12 cellular contexts compared by ENCODE assay signal in the genomic region with DNA sequence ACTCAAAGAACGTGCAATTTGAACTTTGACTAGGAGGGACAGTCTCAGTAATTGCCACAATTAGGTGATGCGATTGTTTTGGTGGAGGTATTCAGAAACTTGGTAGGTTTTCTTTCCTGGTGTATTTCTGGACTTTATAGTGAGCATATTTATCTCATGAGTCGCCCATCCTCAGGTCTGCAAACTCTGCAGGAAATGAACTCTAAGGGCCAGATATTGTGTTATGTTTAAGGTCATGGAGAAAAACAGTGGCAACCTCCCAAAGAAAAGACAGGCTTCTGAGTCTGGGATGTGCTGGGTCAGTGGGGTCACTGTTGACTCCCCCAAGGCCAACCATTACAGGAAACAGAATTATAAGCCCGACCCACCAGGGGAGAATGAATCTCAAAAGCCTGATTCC. TPM values are rescaled to one million over a fixed set of nuclear protein-coding genes. Genes with fewer than 3 reads are reported as not detected.
DNase-seq lines count a peak whose midpoint lies in the region; ATAC-seq, FAIRE-seq and TF ChIP-seq lines count a peak whose summit lies in the region.
"Had no signal": no experiment of that assay in that cellular context is flagged by ENCODE, and none has a peak within 500 bp of the region (broad histone marks: within the 10 kb centered on the region; RNA-seq: fewer than 3 reads in every experiment).

No MANE protein-coding gene starts in this region.

- H3K4me3 ChIP-seq in left ventricle myocardium inferior (no peak overlapping the region), right atrium auricular region (no peak overlapping the region), choroid plexus epithelial cell (ENCODE audit: low read depth, low read length) (no peak overlapping the region), testis (no peak overlapping the region)
- H3K4me3 ChIP-seq: body of pancreas had no signal

- peak; percentile 65 for ATAC-seq in left colon
- no peak for ATAC-seq in GM21723 (IDR thresholded peaks at IDR 0.05; ENCODE audit: unreplicated experiment)
- ATAC-seq: body of pancreas; foreskin keratinocyte; stimulated activated naive B cell treated with anti-CD40 and anti-IgM and Interleukin-4, amounts not matched to agents 10 μg/mL and 1 μg/mL and 100 μg/mL, for 72 hours had no signal

- H3K4me1 ChIP-seq in left ventricle myocardium inferior (peaks cover 26% of the 10 kb centered on the region), right atrium auricular region (no peaks in the 10 kb centered on the region), testis (peaks cover 4% of the 10 kb centered on the region)
- H3K4me1 ChIP-seq: foreskin keratinocyte had no signal

- H3K9me3 ChIP-seq in left ventricle myocardium inferior (replicated peaks) (no peaks in the 10 kb centered on the region), right atrium auricular region (no peaks in the 10 kb centered on the region), testis (no peaks in the 10 kb centered on the region)
- H3K9me3 ChIP-seq: body of pancreas had no signal

- TF ChIP-seq CTCF in left ventricle myocardium inferior (IDR thresholded peaks at IDR 0.05; ENCODE audit: borderline replicate concordance) (no peak), right atrium auricular region (IDR thresholded peaks at IDR 0.05) (no peak), choroid plexus epithelial cell (conservative IDR thresholded peaks at IDR 0.05; ENCODE audit: low read depth, low read length) (no peak), testis (IDR thresholded peaks at IDR 0.05) (no peak)

- DNase-seq in left ventricle myocardium inferior (no peak), right atrium auricular region (ENCODE audit: low spot score) (no peak), choroid plexus epithelial cell (ENCODE audit: low read depth) (peak; percentile 76), left colon (no peak), NCI-H1930 (lab: John Stamatoyannopoulos, UW) (no peak), frontal cortex (ENCODE audit: low spot score in 2 of 2) (no peak), testis (no peak)
- DNase-seq: body of pancreas; foreskin keratinocyte; NCI-H2081 treated with DMSO at 0.1 percent for 48 hours; stimulated activated naive B cell treated with anti-CD40 and anti-IgM and Interleukin-4, amounts not matched to agents 10 μg/mL and 1 μg/mL and 100 μg/mL, for 72 hours had no signal

- H3K27me3 ChIP-seq in left ventricle myocardium inferior (ENCODE audit: low read depth) (no peaks in the 10 kb centered on the region), right atrium auricular region (no peaks in the 10 kb centered on the region), testis (no peaks in the 10 kb centered on the region)
- H3K27me3 ChIP-seq: body of pancreas, foreskin keratinocyte had no signal

- H3K36me3 ChIP-seq in left ventricle myocardium inferior: no peaks in the 10 kb centered on the region
- H3K36me3 ChIP-seq in right atrium auricular region: no peaks in the 10 kb centered on the region
- H3K36me3 ChIP-seq in testis (ENCODE audit: low read depth, missing control alignments): no peaks in the 10 kb centered on the region

- intact Hi-C loops in left ventricle myocardium inferior (cut with micrococcal nuclease) (no loop called here), left colon (cut with DNase I, micrococcal nuclease) (no loop called here), testis (cut with DNase I; ENCODE audit: low total_unique reads) (no loop called here)

- no peak for FAIRE-seq in frontal cortex (lab: Jason Lieb, UNC)

- no peak for TF ChIP-seq POLR2A in testis (IDR thresholded peaks at IDR 0.05)

- H3K27ac ChIP-seq in left ventricle myocardium inferior (replicated peaks) (peak overlapping the region; percentile 20), right atrium auricular region (no peak overlapping the region), testis (no peak overlapping the region)
- H3K27ac ChIP-seq: body of pancreas, foreskin keratinocyte had no signal

- WGBS in testis, 2 donors: 52 to 59% methylated on average over 4 of the region's 4 CpGs

RNA-seq across cellular contexts. Expression of a gene that starts 3.4 kb away (rescaled TPM):
- total RNA-seq in left ventricle myocardium inferior (10.3 TPM), right atrium auricular region (1 to 10 TPM; 1.7 to 2.8 TPM), left colon (10 to 100 TPM; 11.0 to 15.3 TPM), frontal cortex (7.7 TPM), testis (10 to 100 TPM; 17.8 to 27.4 TPM)
- 18.9 TPM for polyA plus RNA-seq in testis (ENCODE audit: insufficient read depth, low read depth, low replicate concordance)

RNA-seq across cellular contexts. Expression of a gene that starts 46.4 kb away (rescaled TPM):
- 35.7 TPM for total RNA-seq in left ventricle myocardium inferior
- 10 to 100 TPM; 14.5 to 19.7 TPM for total RNA-seq in right atrium auricular region
- 10 to 100 TPM; 40.3 to 57.7 TPM for total RNA-seq in left colon
- 28.1 TPM for total RNA-seq in frontal cortex
- 10 to 100 TPM; 34.0 to 38.8 TPM for total RNA-seq in testis
- polyA plus RNA-seq in testis (ENCODE audit: insufficient read depth, low read depth, low replicate concordance): 81.9 TPM
